Comparison of ENCODE assay signal across 1 cellular context in genomic region chr22:42733394-42733793, GRCh38. TPM values are rescaled to one million over a fixed set of nuclear protein-coding genes. Genes with fewer than 3 reads are reported as not detected.
"Had no signal": no experiment of that assay in that cellular context is flagged by ENCODE, and none has a peak within 500 bp of the region (broad histone marks: within the 10 kb centered on the region; RNA-seq: fewer than 3 reads in every experiment).

No MANE protein-coding gene starts in this region.

RNA-seq across cellular contexts. Expression of gene A4GALT, which starts 12.7 kb away (rescaled TPM):
- total RNA-seq: naive thymus-derived CD4-positive, alpha-beta T cell had no signal
- polyA plus RNA-seq: naive thymus-derived CD4-positive, alpha-beta T cell had no signal
